ENCODE assay signal across 23 cellular contexts in genomic region chr11:75286826-75287465, GRCh38. TPM values are rescaled to one million over a fixed set of nuclear protein-coding genes. Genes with fewer than 3 reads are reported as not detected.
DNase-seq lines count a peak whose midpoint lies in the region; ATAC-seq and TF ChIP-seq lines count a peak whose summit lies in the region.
"Had no signal": no experiment of that assay in that cellular context is flagged by ENCODE, and none has a peak within 500 bp of the region (broad histone marks: within the 10 kb centered on the region; RNA-seq: fewer than 3 reads in every experiment).

No MANE protein-coding gene starts in this region.

- POLR2A ChIA-PET in WTC11 (lab: Charles Lee): no interaction called here

- no peak for ATAC-seq in left cardiac atrium
- no peak for ATAC-seq in WTC11
- ATAC-seq in stimulated activated memory B cell treated with anti-CD40 and anti-IgM and Interleukin-4, amounts not matched to agents 10 μg/mL and 1 μg/mL and 100 μg/mL, for 72 hours: no peak
- ATAC-seq: HCT116, right lobe of liver had no signal

- intact Hi-C loops in left cardiac atrium (cut with DNase I): no loop called here
- intact Hi-C loops in cardiac septum (cut with DNase I): no loop called here

- peaks cover 19% of the 10 kb centered on the region for H3K4me1 Mint-ChIP-seq in WTC11
- no peaks in the 10 kb centered on the region for H3K4me1 Mint-ChIP-seq in stimulated activated memory B cell treated with anti-CD40 and anti-IgM and Interleukin-4, amounts not matched to agents 10 μg/mL and 1 μg/mL and 100 μg/mL, for 72 hours
- H3K4me1 Mint-ChIP-seq: activated CD4-positive, alpha-beta memory T cell treated with anti-CD3 and anti-CD28 coated beads, Interleukin-2, amount 10 ng/mL, durations not matched to agents 7 days and 5 days; memory B cell had no signal

- H3K27ac ChIP-seq in smooth muscle cell (ENCODE audit: low read depth): peak overlapping the region; percentile 17
- no peak overlapping the region for H3K27ac ChIP-seq in tibial nerve
- H3K27ac ChIP-seq: ovary, Peyer's patch, right lobe of liver had no signal

- no peaks in the 10 kb centered on the region for H3K9me3 ChIP-seq in smooth muscle cell (replicated peaks; ENCODE audit: low read depth)
- no peaks in the 10 kb centered on the region for H3K9me3 ChIP-seq in tibial nerve
- H3K9me3 ChIP-seq: ovary, Peyer's patch, right lobe of liver had no signal

- peak; percentile 34 for DNase-seq in left cardiac atrium
- no peak for DNase-seq in cardiac septum (ENCODE audit: low spot score)
- DNase-seq in WTC11 (ENCODE audit: low spot score): no peak
- peak; percentile 11 for DNase-seq in fibroblast of pulmonary artery (ENCODE audit: low read depth)
- no peak for DNase-seq in smooth muscle cell (lab: John Stamatoyannopoulos, UW; ENCODE audit: unreplicated experiment)
- no peak for DNase-seq in tibial nerve (ENCODE audit: low spot score in 2 of 2)
- no peak for DNase-seq in DMS153 (lab: John Stamatoyannopoulos, UW)
- DNase-seq: activated CD4-positive, alpha-beta memory T cell treated with anti-CD3 and anti-CD28 coated beads, Interleukin-2, amount 10 ng/mL, durations not matched to agents 7 days and 5 days; activated naive CD4-positive, alpha-beta T cell treated with anti-CD3 and anti-CD28 coated beads for 36 hours; activated T-cell treated with anti-CD3 and anti-CD28 coated beads, Interleukin-2, amount 50 U/mL, for 24 hours; glutamatergic neuron; KG1; NCI-H524 treated with DMSO at 0.1 percent for 48 hours; ovary; Peyer's patch; right lobe of liver; stimulated activated CD4-positive, alpha-beta T cell treated with anti-CD3 and anti-CD28 coated beads, Interleukin-15, amount 100 ng/mL, for 24 hours had no signal

- no peak for TF ChIP-seq EP300 in tibial nerve (IDR thresholded peaks at IDR 0.05)

- no peak overlapping the region for H3K4me3 Mint-ChIP-seq in WTC11
- H3K4me3 Mint-ChIP-seq in stimulated activated memory B cell treated with anti-CD40 and anti-IgM and Interleukin-4, amounts not matched to agents 10 μg/mL and 1 μg/mL and 100 μg/mL, for 72 hours: no peak overlapping the region
- H3K4me3 Mint-ChIP-seq: activated CD4-positive, alpha-beta memory T cell treated with anti-CD3 and anti-CD28 coated beads, Interleukin-2, amount 10 ng/mL, durations not matched to agents 7 days and 5 days; activated naive CD4-positive, alpha-beta T cell treated with anti-CD3 and anti-CD28 coated beads for 36 hours; activated T-cell treated with anti-CD3 and anti-CD28 coated beads, Interleukin-2, amount 50 U/mL, for 24 hours; memory B cell; T-helper 2 cell treated with Interferon-gamma antibody and Interleukin-4, amounts not matched to agents 5 μg/mL and 100 μg/mL, for 36 hours had no signal

- H3K4me3 ChIP-seq in fibroblast of pulmonary artery (replicated peaks; ENCODE audit: low read depth, low read length) (no peak overlapping the region), smooth muscle cell (no peak overlapping the region), tibial nerve (no peak overlapping the region)
- H3K4me3 ChIP-seq: ovary, Peyer's patch, right lobe of liver had no signal

- H3K4me1 ChIP-seq in smooth muscle cell (ENCODE audit: low read depth): no peaks in the 10 kb centered on the region
- H3K4me1 ChIP-seq in tibial nerve: no peaks in the 10 kb centered on the region
- H3K4me1 ChIP-seq: Peyer's patch, right lobe of liver had no signal

- TF ChIP-seq CTCF in WTC11 (IDR thresholded peaks at IDR 0.05) (no peak), fibroblast of pulmonary artery (IDR thresholded peaks at IDR 0.05; ENCODE audit: low read length, missing control alignments) (no peak), smooth muscle cell (IDR thresholded peaks at IDR 0.05; ENCODE audit: borderline replicate concordance, insufficient read depth, poor library complexity, severe bottlenecking) (no peak), tibial nerve (IDR thresholded peaks at IDR 0.05) (no peak)

- H3K79me2 ChIP-seq in smooth muscle cell (ENCODE audit: low read depth): no peaks in the 10 kb centered on the region

- H2AFZ ChIP-seq in smooth muscle cell (ENCODE audit: low read depth): no peak overlapping the region

- no peaks in the 10 kb centered on the region for H3K36me3 ChIP-seq in smooth muscle cell (ENCODE audit: low read depth)
- H3K36me3 ChIP-seq in tibial nerve: peaks cover 0 to 53% (median 0%) of the 10 kb centered on the region in 3 donors
- H3K36me3 ChIP-seq: ovary had no signal

- H3K4me2 ChIP-seq in smooth muscle cell: no peak overlapping the region

- no peaks in the 10 kb centered on the region for H3K27me3 ChIP-seq in smooth muscle cell (ENCODE audit: low read depth)
- no peaks in the 10 kb centered on the region for H3K27me3 ChIP-seq in tibial nerve
- H3K27me3 ChIP-seq: ovary, Peyer's patch, right lobe of liver had no signal

- peak overlapping the region; percentile 45; the same call in 1 of the 2 replicates for H3K27ac Mint-ChIP-seq in WTC11
- H3K27ac Mint-ChIP-seq in stimulated activated memory B cell treated with anti-CD40 and anti-IgM and Interleukin-4, amounts not matched to agents 10 μg/mL and 1 μg/mL and 100 μg/mL, for 72 hours: no peak overlapping the region
- H3K27ac Mint-ChIP-seq: activated CD4-positive, alpha-beta memory T cell treated with anti-CD3 and anti-CD28 coated beads, Interleukin-2, amount 10 ng/mL, durations not matched to agents 7 days and 5 days; activated naive CD4-positive, alpha-beta T cell treated with anti-CD3 and anti-CD28 coated beads for 36 hours; activated T-cell treated with anti-CD3 and anti-CD28 coated beads, Interleukin-2, amount 50 U/mL, for 24 hours; memory B cell; T-helper 2 cell treated with Interferon-gamma antibody and Interleukin-4, amounts not matched to agents 5 μg/mL and 100 μg/mL, for 36 hours had no signal

- 77% methylated on average over 14 of the region's 14 CpGs for WGBS in smooth muscle cell (ENCODE audit: low lambda C conversion rate)
- 80 to 81% methylated on average over 14 of the region's 14 CpGs for WGBS in tibial nerve, 2 donors

- H3K9me3 Mint-ChIP-seq in WTC11: no peaks in the 10 kb centered on the region
- H3K9me3 Mint-ChIP-seq in stimulated activated memory B cell treated with anti-CD40 and anti-IgM and Interleukin-4, amounts not matched to agents 10 μg/mL and 1 μg/mL and 100 μg/mL, for 72 hours: no peaks in the 10 kb centered on the region
- H3K9me3 Mint-ChIP-seq: activated CD4-positive, alpha-beta memory T cell treated with anti-CD3 and anti-CD28 coated beads, Interleukin-2, amount 10 ng/mL, durations not matched to agents 7 days and 5 days; activated naive CD4-positive, alpha-beta T cell treated with anti-CD3 and anti-CD28 coated beads for 36 hours; activated T-cell treated with anti-CD3 and anti-CD28 coated beads, Interleukin-2, amount 50 U/mL, for 24 hours; memory B cell; T-helper 2 cell treated with Interferon-gamma antibody and Interleukin-4, amounts not matched to agents 5 μg/mL and 100 μg/mL, for 36 hours had no signal

- CTCF ChIA-PET in WTC11 (lab: Charles Lee): no interaction called here

- no peaks in the 10 kb centered on the region for H3K27me3 Mint-ChIP-seq in WTC11 (ENCODE audit: low read depth)
- H3K27me3 Mint-ChIP-seq in stimulated activated memory B cell treated with anti-CD40 and anti-IgM and Interleukin-4, amounts not matched to agents 10 μg/mL and 1 μg/mL and 100 μg/mL, for 72 hours: peaks cover 16% of the 10 kb centered on the region
- H3K27me3 Mint-ChIP-seq: activated CD4-positive, alpha-beta memory T cell treated with anti-CD3 and anti-CD28 coated beads, Interleukin-2, amount 10 ng/mL, durations not matched to agents 7 days and 5 days; activated T-cell treated with anti-CD3 and anti-CD28 coated beads, Interleukin-2, amount 50 U/mL, for 24 hours had no signal

- no peak overlapping the region for H3K9ac ChIP-seq in smooth muscle cell (ENCODE audit: low read depth)

- no peak for TF ChIP-seq POLR2A in tibial nerve (IDR thresholded peaks at IDR 0.05)

- peaks cover 13% of the 10 kb centered on the region for H3K36me3 Mint-ChIP-seq in WTC11
- no peaks in the 10 kb centered on the region for H3K36me3 Mint-ChIP-seq in stimulated activated memory B cell treated with anti-CD40 and anti-IgM and Interleukin-4, amounts not matched to agents 10 μg/mL and 1 μg/mL and 100 μg/mL, for 72 hours
- H3K36me3 Mint-ChIP-seq: memory B cell had no signal

- peaks cover 8% of the 10 kb centered on the region for H4K20me1 ChIP-seq in smooth muscle cell (ENCODE audit: low read depth)

- no peaks in the 10 kb centered on the region for H3F3A ChIP-seq in smooth muscle cell (ENCODE audit: low read depth)

TF ChIP-seq in WTC11, 78 proteins besides CTCF, POLR2A, EP300 and RAD21 (continues in another document):
- TF ChIP-seq STAT6 (CRISPR knock-in tag; conservative IDR thresholded peaks at IDR 0.05; ENCODE audit: low read depth) (no peak), MLX (CRISPR knock-in tag; IDR thresholded peaks at IDR 0.05) (no peak)

RNA-seq across cellular contexts. Expression of gene TPBGL, which starts 46.4 kb away (rescaled TPM):
- total RNA-seq in left cardiac atrium (under 1 TPM; 0.21 to 0.42 TPM), cardiac septum (0.08 TPM), WTC11 (2021) (0.37 to 0.78 TPM (median 0.60 TPM) in 3 replicates), smooth muscle cell (0.81 TPM in 1 of 2 replicates, not detected in the other), tibial nerve (1 to 10 TPM in 3 of 4 donors, not detected in 1; 1.0 to 1.5 (median 1.1) TPM)
- polyA plus RNA-seq in smooth muscle cell: 0.24 and 0.62 TPM in 2 replicates
- total RNA-seq: activated naive CD4-positive, alpha-beta T cell treated with anti-CD3 and anti-CD28 coated beads for 36 hours; fibroblast of lung; right lobe of liver had no signal
- polyA plus RNA-seq: BJ, fibroblast of lung had no signal

Comparison
In these comparisons a context has a peak if more than half of its experiments do, and no peak if none do; other contexts are left out.
1. DNase-seq: peak in left cardiac atrium (single experiment) and fibroblast of pulmonary artery (single experiment); none in cardiac septum (single experiment), WTC11 (single experiment), smooth muscle cell (single experiment), tibial nerve (0 of 2) and DMS153 (single experiment).